Comparison of ENCODE assay signal across 1 cellular context in the genomic region with DNA sequence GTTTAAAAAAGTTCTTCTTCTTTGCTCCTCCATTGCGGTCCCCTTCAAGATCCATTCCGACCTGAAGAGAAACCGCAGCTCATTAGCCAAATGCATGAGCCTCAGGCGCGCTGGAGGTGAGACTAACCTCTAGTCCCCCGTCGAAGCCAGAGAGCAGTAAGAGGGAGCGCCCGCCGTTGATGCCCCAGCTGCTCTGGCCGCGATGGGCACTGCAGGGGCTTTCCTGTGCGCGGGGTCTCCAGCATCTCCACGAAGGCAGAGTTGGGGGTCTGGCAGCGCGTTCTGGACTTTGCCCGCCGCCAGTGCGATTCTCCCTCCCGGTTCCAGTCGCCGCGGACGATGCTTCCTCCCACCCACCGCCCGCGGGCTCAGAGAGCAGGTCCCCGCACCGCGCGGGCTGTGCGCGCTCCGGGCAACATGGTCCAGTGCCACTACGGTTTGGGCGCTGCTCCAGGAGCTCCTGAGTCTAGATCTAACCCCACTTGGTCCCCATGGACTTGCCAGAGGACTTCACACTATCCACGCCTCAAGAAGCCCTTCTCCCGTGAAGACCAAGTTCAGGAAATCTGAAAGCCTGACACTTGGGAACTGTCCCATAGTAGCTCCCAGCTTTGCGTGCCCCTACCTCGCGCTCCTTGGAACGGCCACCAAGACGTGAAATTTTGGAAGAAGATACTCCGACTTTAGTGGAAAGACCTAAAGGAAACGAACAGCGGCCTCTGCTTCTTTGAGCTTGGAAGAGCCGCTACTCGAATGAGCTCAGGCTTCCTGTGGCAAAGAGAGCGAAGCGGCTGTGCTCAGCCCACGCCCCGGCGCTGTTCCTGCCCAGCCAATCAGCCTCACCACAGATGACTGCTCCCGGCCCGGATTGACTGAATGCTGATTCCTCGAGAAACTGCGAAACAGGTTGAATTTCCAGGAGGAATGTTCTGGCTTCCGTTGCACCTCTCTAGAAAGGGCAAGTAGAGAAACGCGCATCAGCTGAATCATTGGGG.
TF ChIP-seq lines count a peak whose summit lies in the region.

A gene (minus strand): TSS at position 755 of the 995 bp plus-strand sequence. CDS start 700 bp downstream, at position 55.

TF ChIP-seq in HepG2, 621 proteins besides CTCF, POLR2A, EP300 and RAD21 (continued from another document and continues in another):
- TF ChIP-seq, protein P1, sequence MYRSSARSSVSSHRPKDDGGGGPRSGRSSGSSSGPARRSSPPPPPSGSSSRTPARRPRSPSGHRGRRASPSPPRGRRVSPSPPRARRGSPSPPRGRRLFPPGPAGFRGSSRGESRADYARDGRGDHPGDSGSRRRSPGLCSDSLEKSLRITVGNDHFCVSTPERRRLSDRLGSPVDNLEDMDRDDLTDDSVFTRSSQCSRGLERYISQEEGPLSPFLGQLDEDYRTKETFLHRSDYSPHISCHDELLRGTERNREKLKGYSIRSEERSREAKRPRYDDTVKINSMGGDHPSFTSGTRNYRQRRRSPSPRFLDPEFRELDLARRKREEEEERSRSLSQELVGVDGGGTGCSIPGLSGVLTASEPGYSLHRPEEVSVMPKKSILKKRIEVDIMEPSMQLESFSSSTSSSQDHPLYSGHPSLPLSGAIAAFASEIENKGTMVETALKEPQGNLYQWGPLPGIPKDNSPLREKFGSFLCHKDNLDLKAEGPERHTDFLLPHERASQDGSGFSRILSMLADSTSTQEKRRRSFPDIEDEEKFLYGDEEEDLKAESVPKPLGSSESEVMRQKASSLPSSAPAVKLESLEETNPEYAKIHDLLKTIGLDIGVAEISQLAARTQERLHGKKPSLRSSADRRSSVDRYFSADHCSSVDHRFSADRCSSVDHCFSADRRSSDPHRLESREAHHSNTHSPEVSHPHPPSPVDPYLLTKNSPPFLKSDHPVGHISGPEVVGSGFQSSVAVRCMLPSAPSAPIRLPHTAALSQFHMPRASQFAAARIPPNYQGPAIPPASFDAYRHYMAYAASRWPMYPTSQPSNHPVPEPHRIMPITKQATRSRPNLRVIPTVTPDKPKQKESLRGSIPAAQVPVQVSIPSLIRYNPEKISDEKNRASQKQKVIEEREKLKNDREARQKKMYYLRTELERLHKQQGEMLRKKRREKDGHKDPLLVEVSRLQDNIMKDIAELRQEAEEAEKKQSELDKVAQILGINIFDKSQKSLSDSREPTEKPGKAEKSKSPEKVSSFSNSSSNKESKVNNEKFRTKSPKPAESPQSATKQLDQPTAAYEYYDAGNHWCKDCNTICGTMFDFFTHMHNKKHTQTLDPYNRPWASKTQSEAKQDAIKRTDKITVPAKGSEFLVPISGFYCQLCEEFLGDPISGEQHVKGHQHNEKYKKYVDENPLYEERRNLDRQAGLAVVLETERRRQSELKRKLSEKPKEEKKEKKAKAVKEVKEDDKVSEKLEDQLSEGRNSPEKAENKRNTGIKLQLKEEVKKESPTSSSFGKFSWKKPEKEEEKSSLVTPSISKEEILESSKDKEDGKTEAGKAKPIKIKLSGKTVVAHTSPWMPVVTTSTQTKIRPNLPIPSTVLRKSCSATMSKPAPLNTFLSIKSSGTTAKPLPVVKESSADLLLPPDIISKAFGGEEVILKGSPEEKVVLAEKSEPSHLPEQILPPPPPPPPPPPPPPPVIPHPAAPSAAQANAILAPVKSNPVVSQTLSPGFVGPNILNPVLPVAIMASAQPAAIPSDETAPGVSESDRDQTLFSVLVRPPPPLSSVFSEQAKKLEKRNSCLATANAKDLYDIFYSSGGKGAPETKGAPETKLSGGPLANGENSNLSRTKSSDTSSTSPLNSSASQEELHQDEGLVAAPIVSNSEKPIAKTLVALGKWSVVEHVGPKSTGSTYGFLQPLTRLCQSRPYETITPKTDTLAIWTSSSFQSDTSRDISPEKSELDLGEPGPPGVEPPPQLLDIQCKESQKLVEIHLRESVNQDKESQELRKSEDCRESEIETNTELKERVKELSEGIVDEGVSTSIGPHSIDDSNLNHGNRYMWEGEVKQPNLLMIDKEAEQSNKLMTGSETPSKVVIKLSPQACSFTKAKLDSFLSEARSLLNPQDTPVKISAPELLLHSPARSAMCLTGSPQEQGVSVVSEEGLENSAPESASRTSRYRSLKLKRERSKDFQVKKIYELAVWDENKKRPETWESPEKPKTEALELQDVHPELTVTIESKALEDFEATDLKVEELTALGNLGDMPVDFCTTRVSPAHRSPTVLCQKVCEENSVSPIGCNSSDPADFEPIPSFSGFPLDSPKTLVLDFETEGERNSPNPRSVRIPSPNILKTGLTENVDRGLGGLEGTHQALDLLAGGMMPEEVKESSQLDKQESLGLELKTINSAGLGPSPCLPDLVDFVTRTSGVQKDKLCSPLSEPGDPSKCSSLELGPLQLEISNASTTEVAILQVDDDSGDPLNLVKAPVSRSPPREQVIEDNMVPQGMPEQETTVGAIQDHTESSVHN (CRISPR knock-in tag; IDR thresholded peaks at IDR 0.05): no peak
- TF ChIP-seq ZMYM3 (CRISPR knock-in tag; IDR thresholded peaks at IDR 0.05): peak; percentile 14; the same call in 1 of the 2 replicates
- TF ChIP-seq DPF2 (CRISPR knock-in tag; IDR thresholded peaks at IDR 0.05; ENCODE audit: borderline replicate concordance, low read depth): no peak
- no peak for TF ChIP-seq MED13 (CRISPR knock-in tag; IDR thresholded peaks at IDR 0.05)
- TF ChIP-seq MTF2 (CRISPR knock-in tag; IDR thresholded peaks at IDR 0.05; ENCODE audit: borderline replicate concordance): peak; percentile 28; the same call in 1 of the 2 replicates
- TF ChIP-seq HOXA5 (CRISPR knock-in tag; IDR thresholded peaks at IDR 0.05): no peak
- TF ChIP-seq ZNF557 (CRISPR knock-in tag; IDR thresholded peaks at IDR 0.05): no peak
- TF ChIP-seq, protein P2, sequence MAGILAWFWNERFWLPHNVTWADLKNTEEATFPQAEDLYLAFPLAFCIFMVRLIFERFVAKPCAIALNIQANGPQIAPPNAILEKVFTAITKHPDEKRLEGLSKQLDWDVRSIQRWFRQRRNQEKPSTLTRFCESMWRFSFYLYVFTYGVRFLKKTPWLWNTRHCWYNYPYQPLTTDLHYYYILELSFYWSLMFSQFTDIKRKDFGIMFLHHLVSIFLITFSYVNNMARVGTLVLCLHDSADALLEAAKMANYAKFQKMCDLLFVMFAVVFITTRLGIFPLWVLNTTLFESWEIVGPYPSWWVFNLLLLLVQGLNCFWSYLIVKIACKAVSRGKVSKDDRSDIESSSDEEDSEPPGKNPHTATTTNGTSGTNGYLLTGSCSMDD (CRISPR knock-in tag; IDR thresholded peaks at IDR 0.05): no peak
- TF ChIP-seq, protein P3, sequence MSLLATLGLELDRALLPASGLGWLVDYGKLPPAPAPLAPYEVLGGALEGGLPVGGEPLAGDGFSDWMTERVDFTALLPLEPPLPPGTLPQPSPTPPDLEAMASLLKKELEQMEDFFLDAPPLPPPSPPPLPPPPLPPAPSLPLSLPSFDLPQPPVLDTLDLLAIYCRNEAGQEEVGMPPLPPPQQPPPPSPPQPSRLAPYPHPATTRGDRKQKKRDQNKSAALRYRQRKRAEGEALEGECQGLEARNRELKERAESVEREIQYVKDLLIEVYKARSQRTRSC (CRISPR knock-in tag; IDR thresholded peaks at IDR 0.05; ENCODE audit: low read depth): no peak
- 0 out of 2 replicates have a peak, but pooled peaks have one; percentile 25 for TF ChIP-seq ZNF383 (CRISPR knock-in tag; IDR thresholded peaks at IDR 0.05; ENCODE audit: borderline replicate concordance)
- TF ChIP-seq CREM (IDR thresholded peaks at IDR 0.05): no peak
- no peak for TF ChIP-seq CREM (CRISPR knock-in tag; IDR thresholded peaks at IDR 0.05)
- TF ChIP-seq MXD4 (CRISPR knock-in tag; IDR thresholded peaks at IDR 0.05): peak; percentile 28
- TF ChIP-seq ZNF317 (CRISPR knock-in tag; IDR thresholded peaks at IDR 0.05): peak; percentile 83
- TF ChIP-seq, protein P4, sequence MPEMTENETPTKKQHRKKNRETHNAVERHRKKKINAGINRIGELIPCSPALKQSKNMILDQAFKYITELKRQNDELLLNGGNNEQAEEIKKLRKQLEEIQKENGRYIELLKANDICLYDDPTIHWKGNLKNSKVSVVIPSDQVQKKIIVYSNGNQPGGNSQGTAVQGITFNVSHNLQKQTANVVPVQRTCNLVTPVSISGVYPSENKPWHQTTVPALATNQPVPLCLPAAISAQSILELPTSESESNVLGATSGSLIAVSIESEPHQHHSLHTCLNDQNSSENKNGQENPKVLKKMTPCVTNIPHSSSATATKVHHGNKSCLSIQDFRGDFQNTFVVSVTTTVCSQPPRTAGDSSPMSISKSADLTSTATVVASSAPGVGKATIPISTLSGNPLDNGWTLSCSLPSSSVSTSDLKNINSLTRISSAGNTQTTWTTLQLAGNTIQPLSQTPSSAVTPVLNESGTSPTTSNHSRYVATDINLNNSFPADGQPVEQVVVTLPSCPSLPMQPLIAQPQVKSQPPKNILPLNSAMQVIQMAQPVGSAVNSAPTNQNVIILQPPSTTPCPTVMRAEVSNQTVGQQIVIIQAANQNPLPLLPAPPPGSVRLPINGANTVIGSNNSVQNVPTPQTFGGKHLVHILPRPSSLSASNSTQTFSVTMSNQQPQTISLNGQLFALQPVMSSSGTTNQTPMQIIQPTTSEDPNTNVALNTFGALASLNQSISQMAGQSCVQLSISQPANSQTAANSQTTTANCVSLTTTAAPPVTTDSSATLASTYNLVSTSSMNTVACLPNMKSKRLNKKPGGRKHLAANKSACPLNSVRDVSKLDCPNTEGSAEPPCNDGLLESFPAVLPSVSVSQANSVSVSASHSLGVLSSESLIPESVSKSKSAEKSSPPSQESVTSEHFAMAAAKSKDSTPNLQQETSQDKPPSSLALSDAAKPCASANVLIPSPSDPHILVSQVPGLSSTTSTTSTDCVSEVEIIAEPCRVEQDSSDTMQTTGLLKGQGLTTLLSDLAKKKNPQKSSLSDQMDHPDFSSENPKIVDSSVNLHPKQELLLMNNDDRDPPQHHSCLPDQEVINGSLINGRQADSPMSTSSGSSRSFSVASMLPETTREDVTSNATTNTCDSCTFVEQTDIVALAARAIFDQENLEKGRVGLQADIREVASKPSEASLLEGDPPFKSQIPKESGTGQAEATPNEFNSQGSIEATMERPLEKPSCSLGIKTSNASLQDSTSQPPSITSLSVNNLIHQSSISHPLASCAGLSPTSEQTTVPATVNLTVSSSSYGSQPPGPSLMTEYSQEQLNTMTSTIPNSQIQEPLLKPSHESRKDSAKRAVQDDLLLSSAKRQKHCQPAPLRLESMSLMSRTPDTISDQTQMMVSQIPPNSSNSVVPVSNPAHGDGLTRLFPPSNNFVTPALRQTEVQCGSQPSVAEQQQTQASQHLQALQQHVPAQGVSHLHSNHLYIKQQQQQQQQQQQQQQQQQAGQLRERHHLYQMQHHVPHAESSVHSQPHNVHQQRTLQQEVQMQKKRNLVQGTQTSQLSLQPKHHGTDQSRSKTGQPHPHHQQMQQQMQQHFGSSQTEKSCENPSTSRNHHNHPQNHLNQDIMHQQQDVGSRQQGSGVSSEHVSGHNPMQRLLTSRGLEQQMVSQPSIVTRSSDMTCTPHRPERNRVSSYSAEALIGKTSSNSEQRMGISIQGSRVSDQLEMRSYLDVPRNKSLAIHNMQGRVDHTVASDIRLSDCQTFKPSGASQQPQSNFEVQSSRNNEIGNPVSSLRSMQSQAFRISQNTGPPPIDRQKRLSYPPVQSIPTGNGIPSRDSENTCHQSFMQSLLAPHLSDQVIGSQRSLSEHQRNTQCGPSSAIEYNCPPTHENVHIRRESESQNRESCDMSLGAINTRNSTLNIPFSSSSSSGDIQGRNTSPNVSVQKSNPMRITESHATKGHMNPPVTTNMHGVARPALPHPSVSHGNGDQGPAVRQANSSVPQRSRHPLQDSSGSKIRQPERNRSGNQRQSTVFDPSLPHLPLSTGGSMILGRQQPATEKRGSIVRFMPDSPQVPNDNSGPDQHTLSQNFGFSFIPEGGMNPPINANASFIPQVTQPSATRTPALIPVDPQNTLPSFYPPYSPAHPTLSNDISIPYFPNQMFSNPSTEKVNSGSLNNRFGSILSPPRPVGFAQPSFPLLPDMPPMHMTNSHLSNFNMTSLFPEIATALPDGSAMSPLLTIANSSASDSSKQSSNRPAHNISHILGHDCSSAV (CRISPR knock-in tag; IDR thresholded peaks at IDR 0.05; ENCODE audit: borderline replicate concordance): no peak
- no peak for TF ChIP-seq NCOA5 (CRISPR knock-in tag; IDR thresholded peaks at IDR 0.05)
- TF ChIP-seq ZNF879 (CRISPR knock-in tag; IDR thresholded peaks at IDR 0.05): no peak
- TF ChIP-seq, protein P5, sequence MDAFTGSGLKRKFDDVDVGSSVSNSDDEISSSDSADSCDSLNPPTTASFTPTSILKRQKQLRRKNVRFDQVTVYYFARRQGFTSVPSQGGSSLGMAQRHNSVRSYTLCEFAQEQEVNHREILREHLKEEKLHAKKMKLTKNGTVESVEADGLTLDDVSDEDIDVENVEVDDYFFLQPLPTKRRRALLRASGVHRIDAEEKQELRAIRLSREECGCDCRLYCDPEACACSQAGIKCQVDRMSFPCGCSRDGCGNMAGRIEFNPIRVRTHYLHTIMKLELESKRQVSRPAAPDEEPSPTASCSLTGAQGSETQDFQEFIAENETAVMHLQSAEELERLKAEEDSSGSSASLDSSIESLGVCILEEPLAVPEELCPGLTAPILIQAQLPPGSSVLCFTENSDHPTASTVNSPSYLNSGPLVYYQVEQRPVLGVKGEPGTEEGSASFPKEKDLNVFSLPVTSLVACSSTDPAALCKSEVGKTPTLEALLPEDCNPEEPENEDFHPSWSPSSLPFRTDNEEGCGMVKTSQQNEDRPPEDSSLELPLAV (CRISPR knock-in tag; conservative IDR thresholded peaks at IDR 0.05; ENCODE audit: low read depth): no peak
- TF ChIP-seq, protein P6, sequence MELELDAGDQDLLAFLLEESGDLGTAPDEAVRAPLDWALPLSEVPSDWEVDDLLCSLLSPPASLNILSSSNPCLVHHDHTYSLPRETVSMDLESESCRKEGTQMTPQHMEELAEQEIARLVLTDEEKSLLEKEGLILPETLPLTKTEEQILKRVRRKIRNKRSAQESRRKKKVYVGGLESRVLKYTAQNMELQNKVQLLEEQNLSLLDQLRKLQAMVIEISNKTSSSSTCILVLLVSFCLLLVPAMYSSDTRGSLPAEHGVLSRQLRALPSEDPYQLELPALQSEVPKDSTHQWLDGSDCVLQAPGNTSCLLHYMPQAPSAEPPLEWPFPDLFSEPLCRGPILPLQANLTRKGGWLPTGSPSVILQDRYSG (CRISPR knock-in tag; IDR thresholded peaks at IDR 0.05): 0 out of 2 replicates have a peak, but pooled peaks have one; percentile 17
- TF ChIP-seq ZBTB7A (CRISPR knock-in tag; IDR thresholded peaks at IDR 0.05): 0 out of 2 replicates have a peak, but pooled peaks have one; percentile 58
- TF ChIP-seq ELF4 (CRISPR knock-in tag; IDR thresholded peaks at IDR 0.05; ENCODE audit: borderline replicate concordance): no peak; the same call in 1 of the 2 replicates
- 0 out of 2 replicates have a peak, but pooled peaks have one; percentile 30 for TF ChIP-seq ZNF724P (CRISPR knock-in tag; IDR thresholded peaks at IDR 0.05; ENCODE audit: borderline replicate concordance)
- TF ChIP-seq, protein P7, sequence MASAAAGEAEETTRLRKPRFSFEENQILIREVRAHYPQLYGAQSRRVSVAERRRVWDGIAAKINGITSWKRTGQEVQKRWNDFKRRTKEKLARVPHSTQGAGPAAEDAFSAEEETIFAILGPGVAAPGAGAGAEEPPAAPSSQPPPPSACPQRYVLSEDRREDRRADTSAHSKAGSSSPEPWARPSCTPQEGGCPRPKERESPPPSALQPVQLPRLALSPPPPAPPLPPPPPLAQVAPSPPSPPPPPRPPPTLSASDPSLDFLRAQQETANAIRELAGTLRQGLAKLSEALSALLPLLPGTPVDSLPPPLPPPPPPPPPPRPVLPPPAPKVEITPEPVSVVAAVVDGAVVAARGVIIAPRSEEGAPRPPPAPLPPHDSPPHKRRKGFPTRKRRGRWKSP (CRISPR knock-in tag; IDR thresholded peaks at IDR 0.05): peak; percentile 56; the same call in 1 of the 2 replicates
- TF ChIP-seq ZNF431 (CRISPR knock-in tag; IDR thresholded peaks at IDR 0.05; ENCODE audit: borderline replicate concordance, low read depth): no peak
- TF ChIP-seq ZNF24 (IDR thresholded peaks at IDR 0.05): no peak
